Comparison of ENCODE assay signal across 8 cellular contexts in genomic region chr18:63016270-63016669, GRCh38.
DNase-seq lines count a peak whose midpoint lies in the region; ATAC-seq and TF ChIP-seq lines count a peak whose summit lies in the region.

No MANE protein-coding gene starts in this region.

- H3K4me2 ChIP-seq in GM23338 = no peak overlapping the region
- no peak overlapping the region for H3K4me2 ChIP-seq in neural cell (ENCODE audit: low read length)

- H3K4me3 ChIP-seq in GM23338 (no peak overlapping the region), esophagus muscularis mucosa (no peak overlapping the region), neural cell (ENCODE audit: low read length) (no peak overlapping the region), upper lobe of right lung (no peak overlapping the region)

- peaks cover 2% of the 10 kb centered on the region for H3K27me3 Mint-ChIP-seq in GM23338 (ENCODE audit: insufficient read depth, low read depth, poor library complexity)

- no peak overlapping the region for H3K4me3 Mint-ChIP-seq in GM23338

- H3F3A ChIP-seq in GM23338 (replicated peaks; ENCODE audit: low read depth) (no peaks in the 10 kb centered on the region), neural cell (ENCODE audit: insufficient read depth, low read length, poor library complexity, severe bottlenecking) (no peaks in the 10 kb centered on the region)

- DNase-seq in COLO668 (lab: John Stamatoyannopoulos, UW; ENCODE audit: unreplicated experiment) = peak; percentile 53
- DNase-seq in GM23338 (ENCODE audit: low spot score) = peak; percentile 86
- peak; percentile 79 for DNase-seq in NCI-H2227 (lab: John Stamatoyannopoulos, UW; ENCODE audit: unreplicated experiment)
- DNase-seq in activated CD4-positive, alpha-beta T cell treated with anti-CD3 and anti-CD28 coated beads for 48 hours = peak; percentile 61
- DNase-seq in esophagus muscularis mucosa (ENCODE audit: extremely low spot score) = no peak
- no peak for DNase-seq in upper lobe of right lung

- no peaks in the 10 kb centered on the region for H3K4me1 ChIP-seq in GM23338 (ENCODE audit: insufficient read depth)
- no peaks in the 10 kb centered on the region for H3K4me1 ChIP-seq in esophagus muscularis mucosa
- no peaks in the 10 kb centered on the region for H3K4me1 ChIP-seq in upper lobe of right lung

- 2% methylated on average over 4 of the region's 4 CpGs for WGBS in esophagus muscularis mucosa

- peaks cover 6% of the 10 kb centered on the region; the same call in 2 of the 3 replicates for H3K4me1 Mint-ChIP-seq in GM23338

- no peak overlapping the region for H3K9ac ChIP-seq in neural cell (ENCODE audit: low read length)

- no peak overlapping the region for H2AFZ ChIP-seq in GM23338
- no peak overlapping the region for H2AFZ ChIP-seq in neural cell (ENCODE audit: low read depth, low read length)

- intact Hi-C loops in esophagus muscularis mucosa (cut with DNase I) = loop anchor here (2.0 to 5.0 kb wide), 3 partner anchors 116 to 425 kb away; no protein-coding TSS in a partner anchor
- intact Hi-C loops in upper lobe of right lung (cut with DNase I) = loop anchor here (5.0 kb wide), 1 partner anchor 306 kb away; no protein-coding TSS in a partner anchor

- peak; percentile 94 for TF ChIP-seq RAD21 in neural cell (conservative IDR thresholded peaks at IDR 0.05)

- H3K9me2 ChIP-seq in GM23338 (ENCODE audit: insufficient read depth) = no peaks in the 10 kb centered on the region
- no peaks in the 10 kb centered on the region for H3K9me2 ChIP-seq in neural cell (ENCODE audit: insufficient read depth, low read length)

- no peak for TF ChIP-seq POLR2A in esophagus muscularis mucosa (IDR thresholded peaks at IDR 0.05; ENCODE audit: low read depth)

- no peaks in the 10 kb centered on the region for H3K79me2 ChIP-seq in GM23338 (replicated peaks; ENCODE audit: insufficient read depth)
- H3K79me2 ChIP-seq in neural cell (replicated peaks; ENCODE audit: insufficient read depth, low read length) = no peaks in the 10 kb centered on the region

- peaks cover 0 to 9% (median 4%) of the 10 kb centered on the region in 4 donors for H3K9me3 ChIP-seq in esophagus muscularis mucosa
- peaks cover 3% of the 10 kb centered on the region for H3K9me3 ChIP-seq in neural cell (ENCODE audit: low read length)
- no peaks in the 10 kb centered on the region for H3K9me3 ChIP-seq in upper lobe of right lung

- no peak overlapping the region for H3K27ac Mint-ChIP-seq in GM23338

- TF ChIP-seq EP300 in esophagus muscularis mucosa (IDR thresholded peaks at IDR 0.05) = no peak
- TF ChIP-seq EP300 in neural cell (conservative IDR thresholded peaks at IDR 0.05; ENCODE audit: poor library complexity, severe bottlenecking) = no peak

- no peaks in the 10 kb centered on the region for H3K27me3 ChIP-seq in GM23338 (ENCODE audit: insufficient read depth)
- no peaks in the 10 kb centered on the region for H3K27me3 ChIP-seq in esophagus muscularis mucosa
- no peaks in the 10 kb centered on the region for H3K27me3 ChIP-seq in neural cell (ENCODE audit: insufficient read depth, low read depth, low read length)
- no peaks in the 10 kb centered on the region for H3K27me3 ChIP-seq in upper lobe of right lung

- H3K36me3 ChIP-seq in GM23338 (ENCODE audit: insufficient read depth) (no peaks in the 10 kb centered on the region), esophagus muscularis mucosa (no peaks in the 10 kb centered on the region), neural cell (ENCODE audit: insufficient read depth, low read length) (no peaks in the 10 kb centered on the region), upper lobe of right lung (no peaks in the 10 kb centered on the region)

- peaks cover 12% of the 10 kb centered on the region for H3K9me3 Mint-ChIP-seq in GM23338

- H3K27ac ChIP-seq in GM23338 (ENCODE audit: low read depth) = no peak overlapping the region
- no peak overlapping the region for H3K27ac ChIP-seq in esophagus muscularis mucosa (replicated peaks in 1 of 4)
- H3K27ac ChIP-seq in neural cell (ENCODE audit: low read length) = no peak overlapping the region
- no peak overlapping the region for H3K27ac ChIP-seq in upper lobe of right lung

- ATAC-seq in GM23338 (peak; percentile 65), upper lobe of right lung (peak; percentile 83), HG03378 (IDR thresholded peaks at IDR 0.05; ENCODE audit: unreplicated experiment) (no peak)

- H4K20me1 ChIP-seq in GM23338 (replicated peaks; ENCODE audit: insufficient read depth) = no peaks in the 10 kb centered on the region
- H4K20me1 ChIP-seq in neural cell (ENCODE audit: insufficient read depth) = no peaks in the 10 kb centered on the region

- TF ChIP-seq CTCF in GM23338 (conservative IDR thresholded peaks at IDR 0.05; ENCODE audit: low read depth in 2 of 2) (peak; percentile 84 to 96), esophagus muscularis mucosa (IDR thresholded peaks at IDR 0.05) (peak; percentile 68 to 79 (median 75)), neural cell (IDR thresholded peaks at IDR 0.05; ENCODE audit: poor library complexity, severe bottlenecking) (peak; percentile 88), upper lobe of right lung (IDR thresholded peaks at IDR 0.05) (peak; percentile 86)

- H3K36me3 Mint-ChIP-seq in GM23338 (ENCODE audit: low read depth) = peaks cover 2% of the 10 kb centered on the region; the same call in 1 of the 3 replicates

TF ChIP-seq in GM23338, 12 proteins besides CTCF, POLR2A, EP300 and RAD21:
- TF ChIP-seq STAT1 (IDR thresholded peaks at IDR 0.05; ENCODE audit: unreplicated experiment) = no peak

TF ChIP-seq in neural cell, 6 proteins besides CTCF, POLR2A, EP300 and RAD21:
- no peak for TF ChIP-seq POLR2AphosphoS5 (IDR thresholded peaks at IDR 0.05)
- peak; percentile 90 for TF ChIP-seq SMC3 (conservative IDR thresholded peaks at IDR 0.05; ENCODE audit: poor library complexity)

Comparison
In these comparisons a context has a peak if more than half of its experiments do, and no peak if none do; other contexts are left out.
1. DNase-seq: peak in COLO668 (single experiment), GM23338 (single experiment), NCI-H2227 (single experiment) and activated CD4-positive, alpha-beta T cell treated with anti-CD3 and anti-CD28 coated beads for 48 hours (single experiment); none in esophagus muscularis mucosa (single experiment) and upper lobe of right lung (single experiment).
2. Peak in every context shown above with its lines, with median percentiles within 50 percentile points of each other: CTCF ChIP-seq.